In the genomic region with DNA sequence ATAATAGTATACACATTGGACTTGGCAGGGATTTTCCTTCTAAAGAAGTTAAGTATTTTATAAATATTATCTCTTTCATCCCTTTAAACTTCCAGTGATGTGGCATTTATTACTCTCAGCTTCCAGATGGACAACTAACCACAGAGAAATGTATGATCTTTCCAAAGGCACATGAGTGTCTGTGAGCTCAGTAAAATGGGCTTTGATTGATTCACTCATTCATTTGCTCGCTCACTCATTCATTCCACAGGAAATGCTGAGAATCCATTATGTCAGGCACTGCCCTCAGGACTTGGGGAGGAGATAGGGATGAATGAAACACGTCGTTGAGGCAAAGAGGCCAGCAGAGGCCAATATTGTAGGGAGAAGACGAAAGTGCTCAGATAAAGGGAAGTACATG, we compare ENCODE assay signal across 20 cellular contexts.
DNase-seq lines count a peak whose midpoint lies in the region; ATAC-seq and TF ChIP-seq lines count a peak whose summit lies in the region.
"Had no signal": no experiment of that assay in that cellular context is flagged by ENCODE, and none has a peak within 500 bp of the region (broad histone marks: within the 10 kb centered on the region; RNA-seq: fewer than 3 reads in every experiment).

No MANE protein-coding gene starts in this region.

- H3K4me3 Mint-ChIP-seq in activated naive CD4-positive, alpha-beta T cell treated with anti-CD3 and anti-CD28 coated beads for 36 hours, result no peak overlapping the region
- H3K4me3 Mint-ChIP-seq: activated T-helper 17 cell treated with anti-CD3 and anti-CD28 coated beads, Interleukin-2, amount 50 U/mL, for 72 hours; neural crest cell had no signal

- H4K5ac ChIP-seq in mesendoderm (ENCODE audit: low read length), result no peak overlapping the region

- no peak overlapping the region for H3K18ac ChIP-seq in mesendoderm (ENCODE audit: low read length)

- no peak overlapping the region for H4K8ac ChIP-seq in mesendoderm (ENCODE audit: low read depth, low read length)

- intact Hi-C loops in activated naive CD4-positive, alpha-beta T cell treated with anti-CD3 and anti-CD28 coated beads for 36 hours (cut with micrococcal nuclease), result no loop called here
- intact Hi-C loops in left ventricle myocardium inferior (cut with micrococcal nuclease), result no loop called here

- H3K79me1 ChIP-seq in mesendoderm (ENCODE audit: low read length), result no peaks in the 10 kb centered on the region

- no peaks in the 10 kb centered on the region for H3K4me1 Mint-ChIP-seq in activated naive CD4-positive, alpha-beta T cell treated with anti-CD3 and anti-CD28 coated beads for 36 hours (ENCODE audit: low read depth)
- H3K4me1 Mint-ChIP-seq: activated T-helper 17 cell treated with anti-CD3 and anti-CD28 coated beads, Interleukin-2, amount 50 U/mL, for 72 hours had no signal

- H3K9me3 Mint-ChIP-seq in activated naive CD4-positive, alpha-beta T cell treated with anti-CD3 and anti-CD28 coated beads for 36 hours, result no peaks in the 10 kb centered on the region
- H3K9me3 Mint-ChIP-seq: activated T-helper 17 cell treated with anti-CD3 and anti-CD28 coated beads, Interleukin-2, amount 50 U/mL, for 72 hours had no signal

- H3K4me2 ChIP-seq in mesendoderm (ENCODE audit: low read length), result no peak overlapping the region
- H3K4me2 ChIP-seq: BLaER1 treated with 17β-estradiol and CSF1 and Interleukin-3, amounts not matched to agents 10 nM and 100 nM had no signal

- H3K4me3 ChIP-seq in MG63, result peak overlapping the region; percentile 29
- no peak overlapping the region for H3K4me3 ChIP-seq in cardiac fibroblast (replicated peaks in 1 of 2; ENCODE audit: low read depth in 2 of 2, low read length in 2 of 2)
- H3K4me3 ChIP-seq in mesendoderm (ENCODE audit: low read length), result no peak overlapping the region
- H3K4me3 ChIP-seq in left ventricle myocardium inferior, result no peak overlapping the region
- H3K4me3 ChIP-seq: BLaER1 treated with 17β-estradiol and CSF1 and Interleukin-3, amounts not matched to agents 10 nM and 100 nM; dorsolateral prefrontal cortex had no signal

- peak; percentile 40 for DNase-seq in COLO829 (ENCODE audit: low spot score)
- peak; percentile 44 for DNase-seq in MG63
- peak; percentile 12 to 33 for DNase-seq in cardiac fibroblast (ENCODE audit: low read depth in 2 of 2)
- DNase-seq in mesendoderm, result peak; percentile 40
- DNase-seq in dermis blood vessel endothelial cell, result no peak
- no peak for DNase-seq in activated naive CD4-positive, alpha-beta T cell treated with anti-CD3 and anti-CD28 coated beads for 36 hours
- no peak for DNase-seq in left ventricle myocardium inferior
- DNase-seq: DMS153; dorsolateral prefrontal cortex; NCI-H187 treated with DMSO at 0.1 percent for 48 hours; NCI-H510A treated with DMSO at 0.1 percent for 48 hours; stimulated activated CD4-positive, alpha-beta T cell treated with anti-CD3 and anti-CD28 coated beads, Interleukin-2, amount 100 ng/mL, for 24 hours; substantia nigra; SW 1271 had no signal

- no peak overlapping the region for H2BK15ac ChIP-seq in mesendoderm (replicated peaks; ENCODE audit: low read depth)

- no peaks in the 10 kb centered on the region for H3K36me3 Mint-ChIP-seq in activated naive CD4-positive, alpha-beta T cell treated with anti-CD3 and anti-CD28 coated beads for 36 hours (ENCODE audit: low read depth)

- no peaks in the 10 kb centered on the region for H3K36me3 ChIP-seq in MG63
- no peaks in the 10 kb centered on the region for H3K36me3 ChIP-seq in mesendoderm (ENCODE audit: control insufficient read depth, insufficient read depth, low read length)
- no peaks in the 10 kb centered on the region for H3K36me3 ChIP-seq in left ventricle myocardium inferior

- H3K27me3 Mint-ChIP-seq in activated naive CD4-positive, alpha-beta T cell treated with anti-CD3 and anti-CD28 coated beads for 36 hours (ENCODE audit: low read depth), result no peaks in the 10 kb centered on the region

- H3K9me3 ChIP-seq in MG63, result peaks cover 2% of the 10 kb centered on the region
- H3K9me3 ChIP-seq in left ventricle myocardium inferior (replicated peaks), result peaks cover 10% of the 10 kb centered on the region

- no peak overlapping the region for H3K23ac ChIP-seq in mesendoderm (ENCODE audit: low read length)

- no peaks in the 10 kb centered on the region for H3K79me2 ChIP-seq in mesendoderm (ENCODE audit: control insufficient read depth, insufficient read depth, low read length)

- no peak overlapping the region for H3K27ac ChIP-seq in mesendoderm (ENCODE audit: low read depth, low read length)
- no peak overlapping the region for H3K27ac ChIP-seq in left ventricle myocardium inferior (replicated peaks)
- H3K27ac ChIP-seq: BLaER1 treated with 17β-estradiol and CSF1 and Interleukin-3, amounts not matched to agents 10 nM and 100 nM; dorsolateral prefrontal cortex; VCaP had no signal

- no peak overlapping the region for H3K56ac ChIP-seq in mesendoderm (ENCODE audit: low read length)

- no peak overlapping the region for H3K9ac ChIP-seq in mesendoderm (ENCODE audit: low read length)
- H3K9ac ChIP-seq: BLaER1 treated with 17β-estradiol and CSF1 and Interleukin-3, amounts not matched to agents 10 nM and 100 nM had no signal

- no peak overlapping the region for H2AK5ac ChIP-seq in mesendoderm (ENCODE audit: low read length)

- TF ChIP-seq CTCF in cardiac fibroblast (IDR thresholded peaks at IDR 0.05; ENCODE audit: low read depth, low read length) (no peak), left ventricle myocardium inferior (IDR thresholded peaks at IDR 0.05; ENCODE audit: borderline replicate concordance) (no peak)

- H3K4me1 ChIP-seq in mesendoderm (ENCODE audit: control insufficient read depth, low read depth, low read length) (no peaks in the 10 kb centered on the region), left ventricle myocardium inferior (no peaks in the 10 kb centered on the region)

- no peak for ATAC-seq in HG03565 (IDR thresholded peaks at IDR 0.05; ENCODE audit: unreplicated experiment)
- ATAC-seq: activated T-helper 17 cell treated with anti-CD3 and anti-CD28 coated beads, Interleukin-2, amount 50 U/mL, for 72 hours; Panc1 had no signal

- H2BK120ac ChIP-seq in mesendoderm (ENCODE audit: low read depth, low read length), result no peak overlapping the region

- H3K4ac ChIP-seq in mesendoderm (ENCODE audit: low read depth, low read length), result no peak overlapping the region

- CTCF ChIA-PET in activated naive CD4-positive, alpha-beta T cell treated with anti-CD3 and anti-CD28 coated beads for 36 hours (lab: Charles Lee), result no interaction called here

- no CpG with 5 or more reads among the region's 4 CpGs for WGBS in mesendoderm (ENCODE audit: extremely low coverage, insufficient coverage, low lambda C conversion rate)

- H3K27me3 ChIP-seq in MG63 (no peaks in the 10 kb centered on the region), mesendoderm (ENCODE audit: insufficient read depth, low read length, poor library complexity) (no peaks in the 10 kb centered on the region), left ventricle myocardium inferior (ENCODE audit: low read depth) (peaks cover 10% of the 10 kb centered on the region)
- H3K27me3 ChIP-seq: BLaER1 treated with 17β-estradiol and CSF1 and Interleukin-3, amounts not matched to agents 10 nM and 100 nM; dorsolateral prefrontal cortex had no signal

- H2BK5ac ChIP-seq in mesendoderm (ENCODE audit: low read length), result no peak overlapping the region

- no peak overlapping the region for H3K27ac Mint-ChIP-seq in activated naive CD4-positive, alpha-beta T cell treated with anti-CD3 and anti-CD28 coated beads for 36 hours
- H3K27ac Mint-ChIP-seq: activated T-helper 17 cell treated with anti-CD3 and anti-CD28 coated beads, Interleukin-2, amount 50 U/mL, for 72 hours had no signal

Comparison
In these comparisons a context has a peak if more than half of its experiments do, and no peak if none do; other contexts are left out.
1. DNase-seq: peak in COLO829 (single experiment), MG63 (single experiment), cardiac fibroblast (2 of 2) and mesendoderm (single experiment); none in dermis blood vessel endothelial cell (single experiment), activated naive CD4-positive, alpha-beta T cell treated with anti-CD3 and anti-CD28 coated beads for 36 hours (single experiment) and left ventricle myocardium inferior (single experiment).